21 cellular contexts compared by ENCODE assay signal in the genomic region with DNA sequence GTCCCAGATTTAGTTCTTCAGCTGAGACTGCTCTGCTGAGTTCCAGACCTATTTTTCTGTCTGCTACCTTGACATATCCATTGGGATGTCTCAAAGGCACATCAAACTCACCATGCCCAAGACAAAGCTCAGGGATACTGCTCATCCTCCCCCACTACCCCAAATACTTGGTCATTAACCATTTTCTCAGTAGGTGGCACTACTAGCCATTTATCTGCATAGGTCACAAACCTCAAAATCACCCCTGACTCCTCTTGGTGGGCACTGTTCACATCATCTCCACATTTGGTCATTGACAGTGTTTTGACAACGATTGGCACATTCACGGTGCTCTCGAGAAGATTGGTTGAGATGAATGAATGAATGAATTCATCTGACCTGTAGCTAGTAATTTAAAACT. TPM values are rescaled to one million over a fixed set of nuclear protein-coding genes. Genes with fewer than 3 reads are reported as not detected.
DNase-seq lines count a peak whose midpoint lies in the region; ATAC-seq and TF ChIP-seq lines count a peak whose summit lies in the region.
"Had no signal": no experiment of that assay in that cellular context is flagged by ENCODE, and none has a peak within 500 bp of the region (broad histone marks: within the 10 kb centered on the region; RNA-seq: fewer than 3 reads in every experiment).

No MANE protein-coding gene starts in this region.

- H3K4me3 ChIP-seq in mammary epithelial cell (replicated peaks in 1 of 3; ENCODE audit: insufficient read depth in 1 of 3, low read depth in 2 of 3, low read length in 3 of 3): no peak overlapping the region
- H3K4me3 ChIP-seq in Loucy (ENCODE audit: low read length, poor library complexity, severe bottlenecking): no peak overlapping the region
- no peak overlapping the region for H3K4me3 ChIP-seq in PC-3 (ENCODE audit: low read length)
- no peak overlapping the region for H3K4me3 ChIP-seq in neural progenitor cell
- no peak overlapping the region for H3K4me3 ChIP-seq in left ventricle myocardium inferior
- H3K4me3 ChIP-seq: GM23248, HAP-1, Peyer's patch, SK-N-MC had no signal

- H3K27me3 ChIP-seq in mammary epithelial cell (ENCODE audit: insufficient read depth, low read length) (peaks cover 2% of the 10 kb centered on the region), Loucy (ENCODE audit: insufficient read depth, low read length, poor library complexity, severe bottlenecking) (no peaks in the 10 kb centered on the region), PC-3 (ENCODE audit: low read length) (peaks cover 56% of the 10 kb centered on the region), neural progenitor cell (no peaks in the 10 kb centered on the region), left ventricle myocardium inferior (ENCODE audit: low read depth) (peaks cover 16% of the 10 kb centered on the region)
- H3K27me3 ChIP-seq: BE2C, Peyer's patch had no signal

- peak; percentile 10 for TF ChIP-seq CTCF in MCF 10A (IDR thresholded peaks at IDR 0.05; ENCODE audit: unreplicated experiment)
- no peak for TF ChIP-seq CTCF in mammary epithelial cell (conservative IDR thresholded peaks at IDR 0.05 in 1 of 2, IDR thresholded peaks at IDR 0.05 in 1 of 2; ENCODE audit: extremely low read depth in 1 of 2, insufficient read depth in 1 of 2, low read depth in 1 of 2, low read length in 2 of 2)
- TF ChIP-seq CTCF in Loucy (conservative IDR thresholded peaks at IDR 0.05; ENCODE audit: low read length): peak; percentile 58
- peak; percentile 70 for TF ChIP-seq CTCF in PC-3 (conservative IDR thresholded peaks at IDR 0.05; ENCODE audit: low read depth, low read length)
- no peak for TF ChIP-seq CTCF in neural progenitor cell (IDR thresholded peaks at IDR 0.05)
- TF ChIP-seq CTCF in type B pancreatic cell (conservative IDR thresholded peaks at IDR 0.05): no peak
- TF ChIP-seq CTCF in left ventricle myocardium inferior (IDR thresholded peaks at IDR 0.05; ENCODE audit: borderline replicate concordance): no peak

- H3F3A ChIP-seq in Loucy (ENCODE audit: low read depth) (no peaks in the 10 kb centered on the region), PC-3 (ENCODE audit: low read length, unreplicated experiment) (no peaks in the 10 kb centered on the region), neural progenitor cell (ENCODE audit: low read depth) (no peaks in the 10 kb centered on the region)

- no peak overlapping the region for H3K9ac ChIP-seq in mammary epithelial cell (ENCODE audit: insufficient read depth, low read length)
- no peak overlapping the region for H3K9ac ChIP-seq in Loucy (ENCODE audit: low read depth, low read length, poor library complexity, severe bottlenecking)
- no peak overlapping the region for H3K9ac ChIP-seq in PC-3 (ENCODE audit: low read length)
- no peak overlapping the region for H3K9ac ChIP-seq in neural progenitor cell
- H3K9ac ChIP-seq: GM23248 had no signal

- no peaks in the 10 kb centered on the region for H3K9me3 Mint-ChIP-seq in MCF 10A (ENCODE audit: unreplicated experiment)
- H3K9me3 Mint-ChIP-seq in neural progenitor cell: no peaks in the 10 kb centered on the region
- H3K9me3 Mint-ChIP-seq in type B pancreatic cell: no peaks in the 10 kb centered on the region
- H3K9me3 Mint-ChIP-seq: CD4-positive, alpha-beta T cell had no signal

- 83% methylated on average over 3 of the region's 3 CpGs for WGBS in mammary epithelial cell (ENCODE audit: low coverage, missing lambda C conversion rate)

- intact Hi-C loops in MCF 10A (cut with micrococcal nuclease) (no loop called here), mammary epithelial cell (cut with micrococcal nuclease) (no loop called here), PC-3 (cut with micrococcal nuclease) (no loop called here), left ventricle myocardium inferior (cut with micrococcal nuclease) (no loop called here)

- H2AFZ ChIP-seq in mammary epithelial cell (ENCODE audit: low read depth, low read length): no peak overlapping the region
- no peak overlapping the region for H2AFZ ChIP-seq in Loucy (ENCODE audit: low read length)
- no peak overlapping the region for H2AFZ ChIP-seq in PC-3 (ENCODE audit: low read length)
- no peak overlapping the region for H2AFZ ChIP-seq in neural progenitor cell (replicated peaks)
- H2AFZ ChIP-seq: GM23248 had no signal

- POLR2A ChIA-PET in MCF 10A (lab: Yijun Ruan, JAX): no interaction called here
- POLR2A ChIA-PET in PC-3 (lab: Charles Lee; ENCODE audit: unreplicated experiment): interaction anchor here (0.6 kb wide), 1 partner anchor 54 kb away, joined by 3 read pairs; no protein-coding TSS in a partner anchor

- H3K79me2 ChIP-seq in mammary epithelial cell (ENCODE audit: insufficient read depth, low read length) (no peaks in the 10 kb centered on the region), Loucy (ENCODE audit: insufficient read depth, low read length) (no peaks in the 10 kb centered on the region), PC-3 (ENCODE audit: low read length) (no peaks in the 10 kb centered on the region), neural progenitor cell (ENCODE audit: low read depth) (no peaks in the 10 kb centered on the region)

- H4K20me1 ChIP-seq in mammary epithelial cell (ENCODE audit: insufficient read depth, low read length): no peaks in the 10 kb centered on the region
- no peaks in the 10 kb centered on the region for H4K20me1 ChIP-seq in Loucy (ENCODE audit: insufficient read depth, low read length, poor library complexity, severe bottlenecking)
- no peaks in the 10 kb centered on the region for H4K20me1 ChIP-seq in PC-3 (ENCODE audit: low read length)
- no peaks in the 10 kb centered on the region for H4K20me1 ChIP-seq in neural progenitor cell (ENCODE audit: low read depth)

- dilution Hi-C loops in mammary epithelial cell (cut with HindIII; ENCODE audit: low sequenced_read_pairs): no loop called here

- H3K9me2 ChIP-seq in Loucy (replicated peaks; ENCODE audit: low read depth, low read length) (no peaks in the 10 kb centered on the region), PC-3 (replicated peaks; ENCODE audit: low read length) (no peaks in the 10 kb centered on the region)

- H3K4me2 ChIP-seq in mammary epithelial cell (ENCODE audit: insufficient read depth, low read depth, low read length) (no peak overlapping the region), Loucy (ENCODE audit: low read depth, low read length, poor library complexity, severe bottlenecking) (no peak overlapping the region), PC-3 (ENCODE audit: low read length) (no peak overlapping the region), neural progenitor cell (no peak overlapping the region)

- no peaks in the 10 kb centered on the region for H3K36me3 ChIP-seq in mammary epithelial cell (ENCODE audit: insufficient read depth, low read length)
- no peaks in the 10 kb centered on the region for H3K36me3 ChIP-seq in Loucy (ENCODE audit: insufficient read depth, low read length)
- no peaks in the 10 kb centered on the region for H3K36me3 ChIP-seq in PC-3 (ENCODE audit: low read depth, low read length)
- H3K36me3 ChIP-seq in neural progenitor cell: no peaks in the 10 kb centered on the region
- no peaks in the 10 kb centered on the region for H3K36me3 ChIP-seq in left ventricle myocardium inferior
- H3K36me3 ChIP-seq: BE2C, HAP-1, Peyer's patch had no signal

- H3K27ac ChIP-seq in mammary epithelial cell (ENCODE audit: insufficient read depth, low read depth, low read length) (no peak overlapping the region), PC-3 (ENCODE audit: low read length) (no peak overlapping the region), neural progenitor cell (no peak overlapping the region), left ventricle myocardium inferior (replicated peaks) (no peak overlapping the region)
- H3K27ac ChIP-seq: GM23248, Peyer's patch, SK-N-MC had no signal

- CTCF ChIA-PET in MCF 10A (lab: Yijun Ruan, JAX): interaction anchor here (0.5 to 1.7 kb wide), 14 partner anchors 9 to 736 kb away, joined by 3 to 7 read pairs (median 3); no protein-coding TSS in a partner anchor
- CTCF ChIA-PET in mammary epithelial cell (lab: Charles Lee; ENCODE audit: low non-redundant PET): interaction anchor here (1.5 kb wide), 1 partner anchor 34 kb away, joined by 4 read pairs; no protein-coding TSS in a partner anchor
- CTCF ChIA-PET in PC-3 (lab: Charles Lee): interaction anchor here (1.0 kb wide), 1 partner anchor 143 kb away, joined by 5 read pairs; no protein-coding TSS in a partner anchor

- H3K4me1 Mint-ChIP-seq in MCF 10A (ENCODE audit: insufficient read depth, unreplicated experiment): no peaks in the 10 kb centered on the region
- peaks cover 31% of the 10 kb centered on the region for H3K4me1 Mint-ChIP-seq in neural progenitor cell
- H3K4me1 Mint-ChIP-seq in type B pancreatic cell (ENCODE audit: unreplicated experiment): peaks cover 14% of the 10 kb centered on the region

- no peaks in the 10 kb centered on the region for H3K36me3 Mint-ChIP-seq in MCF 10A (ENCODE audit: insufficient read depth, unreplicated experiment)
- no peaks in the 10 kb centered on the region for H3K36me3 Mint-ChIP-seq in neural progenitor cell
- no peaks in the 10 kb centered on the region for H3K36me3 Mint-ChIP-seq in type B pancreatic cell

- no peaks in the 10 kb centered on the region for H3K9me3 ChIP-seq in mammary epithelial cell (replicated peaks; ENCODE audit: insufficient read depth, low read length)
- no peaks in the 10 kb centered on the region for H3K9me3 ChIP-seq in Loucy (ENCODE audit: insufficient read depth, low read depth, low read length)
- H3K9me3 ChIP-seq in PC-3 (ENCODE audit: low read length): no peaks in the 10 kb centered on the region
- no peaks in the 10 kb centered on the region for H3K9me3 ChIP-seq in neural progenitor cell (ENCODE audit: low read depth)
- H3K9me3 ChIP-seq in left ventricle myocardium inferior (replicated peaks): no peaks in the 10 kb centered on the region
- H3K9me3 ChIP-seq: BE2C, Caco-2, HAP-1, Peyer's patch had no signal

- BruUV-seq in MCF 10A (replicated peaks; lab: Mats Ljungman, UMichigan): no TSS peak
- no TSS peak for BruUV-seq in mammary epithelial cell (replicated peaks; lab: Mats Ljungman, UMichigan)
- BruUV-seq in PC-3 (replicated peaks; lab: Mats Ljungman, UMichigan): no TSS peak

- DNase-seq in MCF 10A (ENCODE audit: unreplicated experiment) (no peak), mammary epithelial cell (no peak), PC-3 (peak; percentile 44), neural progenitor cell (ENCODE audit: low spot score) (no peak), D341Med (ENCODE audit: low spot score) (no peak), type B pancreatic cell (ENCODE audit: extremely low spot score, unreplicated experiment) (no peak), left ventricle myocardium inferior (no peak)
- DNase-seq: BE2C; Caco-2; CD4-positive, alpha-beta T cell; GM23248; NCI-H1048; NCI-H1436 treated with DMSO at 0.1 percent for 48 hours; NCI-H2029; NCI-H510A treated with DMSO at 0.1 percent for 48 hours; Peyer's patch had no signal

- H3K4me1 ChIP-seq in mammary epithelial cell (ENCODE audit: insufficient read depth, low read length): no peaks in the 10 kb centered on the region
- no peaks in the 10 kb centered on the region for H3K4me1 ChIP-seq in Loucy (ENCODE audit: insufficient read depth, low read length, poor library complexity, severe bottlenecking)
- H3K4me1 ChIP-seq in PC-3 (ENCODE audit: insufficient read depth, low read length): no peaks in the 10 kb centered on the region
- no peaks in the 10 kb centered on the region for H3K4me1 ChIP-seq in neural progenitor cell
- no peaks in the 10 kb centered on the region for H3K4me1 ChIP-seq in left ventricle myocardium inferior
- H3K4me1 ChIP-seq: BE2C, Caco-2, HAP-1, Peyer's patch had no signal

- peak; percentile 27; the same call in 1 of the 2 replicates for ATAC-seq in PC-3
- ATAC-seq: Right ventricle myocardium inferior had no signal

- no peak overlapping the region for H3K4me3 Mint-ChIP-seq in MCF 10A (ENCODE audit: unreplicated experiment)
- H3K4me3 Mint-ChIP-seq in neural progenitor cell: no peak overlapping the region
- H3K4me3 Mint-ChIP-seq in type B pancreatic cell: no peak overlapping the region
- H3K4me3 Mint-ChIP-seq: CD4-positive, alpha-beta T cell had no signal

- in situ Hi-C loops in mammary epithelial cell (cut with MboI; ENCODE audit: low sequenced_read_pairs in 2 of 2): no loop called here

- no peak overlapping the region for H3K27ac Mint-ChIP-seq in MCF 10A (ENCODE audit: low read depth, unreplicated experiment)
- peak overlapping the region; percentile 9 for H3K27ac Mint-ChIP-seq in neural progenitor cell
- no peak overlapping the region for H3K27ac Mint-ChIP-seq in type B pancreatic cell
- H3K27ac Mint-ChIP-seq: CD4-positive, alpha-beta T cell had no signal

- H3K27me3 Mint-ChIP-seq in MCF 10A (ENCODE audit: insufficient read depth, unreplicated experiment) (peaks cover 40% of the 10 kb centered on the region), neural progenitor cell (ENCODE audit: insufficient read depth, low read depth) (peaks cover 9% of the 10 kb centered on the region), type B pancreatic cell (peaks cover 6% of the 10 kb centered on the region)

RNA-seq across cellular contexts. Expression of gene CACNA1S, which starts 32.1 kb away (rescaled TPM):
- not detected in 2 replicates for total RNA-seq in MCF 10A (2022)
- total RNA-seq in mammary epithelial cell: not detected
- not detected for polyA plus RNA-seq in mammary epithelial cell
- polyA minus RNA-seq in mammary epithelial cell: not detected
- not detected in 2 replicates for total RNA-seq in PC-3 (2014; rRNA removed)
- total RNA-seq in neural progenitor cell (ENCODE audit: low replicate concordance): 0.11 and 0.12 TPM in 2 replicates
- 0.12 TPM in 1 of 2 replicates, not detected in the other for total RNA-seq in type B pancreatic cell (ENCODE audit: low replicate concordance)
- total RNA-seq in left ventricle myocardium inferior: not detected
- total RNA-seq: A172; CD4-positive, alpha-beta T cell; GM23248; Peyer's patch; Right ventricle myocardium inferior had no signal
- polyA plus RNA-seq: GM23248 had no signal

RNA-seq across cellular contexts. Expression of gene ASCL5, which starts 46.8 kb away (rescaled TPM):
- total RNA-seq in MCF 10A (2022): not detected in 2 replicates
- not detected for total RNA-seq in mammary epithelial cell
- polyA plus RNA-seq in mammary epithelial cell: not detected
- polyA minus RNA-seq in mammary epithelial cell: not detected
- 2.4 and 3.1 TPM in 2 replicates for total RNA-seq in PC-3 (2014; rRNA removed)
- not detected in 2 replicates for total RNA-seq in neural progenitor cell (ENCODE audit: low replicate concordance)
- not detected in 2 replicates for total RNA-seq in type B pancreatic cell (ENCODE audit: low replicate concordance)
- not detected for total RNA-seq in left ventricle myocardium inferior
- total RNA-seq: A172, GM23248, Peyer's patch, Right ventricle myocardium inferior had no signal
- polyA plus RNA-seq: GM23248 had no signal

RNA-seq across cellular contexts. Expression of gene KIF21B, which starts 56.6 kb away (rescaled TPM):
- total RNA-seq in MCF 10A (2022): 9.5 and 12.7 TPM in 2 replicates
- total RNA-seq in mammary epithelial cell: under 1 TPM; 0.33 to 0.78 TPM
- polyA plus RNA-seq in mammary epithelial cell: 0.12 TPM
- polyA minus RNA-seq in mammary epithelial cell: 0.62 TPM
- total RNA-seq in PC-3 (2014; rRNA removed): 0.46 and 0.66 TPM in 2 replicates
- 6.4 and 15.6 TPM in 2 replicates for total RNA-seq in neural progenitor cell (ENCODE audit: low replicate concordance)
- total RNA-seq in type B pancreatic cell (ENCODE audit: low replicate concordance): 0.79 and 7.6 TPM in 2 replicates
- total RNA-seq in left ventricle myocardium inferior: 0.47 TPM
- total RNA-seq: GM23248 had no signal

Comparison
In these comparisons a context has a peak if more than half of its experiments do, and no peak if none do; other contexts are left out.
1. CTCF ChIP-seq: peak in MCF 10A (single experiment), Loucy (single experiment) and PC-3 (single experiment); none in mammary epithelial cell (0 of 2), neural progenitor cell (single experiment), type B pancreatic cell (single experiment) and left ventricle myocardium inferior (single experiment).